Comparison of ENCODE assay signal across 8 cellular contexts in the genomic region with DNA sequence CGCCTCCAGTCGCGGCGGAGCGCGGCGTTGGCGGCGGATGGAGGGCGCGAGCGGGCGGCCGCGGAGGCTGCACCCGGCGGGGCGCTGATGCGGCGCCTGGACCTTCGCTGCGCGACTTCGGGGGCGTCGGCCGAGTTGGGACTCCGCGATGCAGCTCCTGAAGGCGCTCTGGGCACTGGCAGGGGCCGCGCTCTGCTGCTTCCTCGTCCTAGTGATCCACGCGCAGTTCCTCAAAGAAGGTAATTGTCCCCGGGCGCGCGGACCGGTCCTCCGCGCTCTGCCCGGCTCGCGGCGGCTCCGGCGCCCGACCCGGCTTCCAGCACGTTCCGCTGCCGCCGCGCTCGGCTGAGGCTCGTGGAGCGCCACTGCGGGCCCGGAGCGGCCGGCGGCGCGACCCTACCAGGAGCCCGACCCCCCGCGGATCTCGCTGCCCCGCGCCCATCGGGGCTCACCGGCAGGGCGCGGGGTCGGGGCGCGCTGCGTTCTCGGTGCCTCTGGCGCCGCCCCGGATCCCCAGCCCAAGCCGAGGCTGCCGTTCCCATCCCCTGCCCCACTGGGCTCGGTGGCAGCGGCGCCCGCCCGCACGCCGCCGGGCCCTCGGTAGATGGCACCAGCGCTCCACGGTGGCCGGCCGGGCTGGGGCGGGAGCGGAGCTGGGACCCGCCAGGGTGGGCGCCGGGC.
DNase-seq lines count a peak whose midpoint lies in the region; ATAC-seq and TF ChIP-seq lines count a peak whose summit lies in the region.

No MANE protein-coding gene starts in this region.

- BruUV-seq in MCF 10A (replicated peaks; lab: Mats Ljungman, UMichigan): no TSS peak

- H3K36me3 Mint-ChIP-seq in MCF 10A (ENCODE audit: insufficient read depth, unreplicated experiment): no peaks in the 10 kb centered on the region

- peak in 1 of 2 donors; percentile 45 for ATAC-seq in right cardiac atrium
- peak; percentile 36 for ATAC-seq in sciatic nerve

- DNase-seq in GM03348 (ENCODE audit: low spot score): peak; percentile 86
- peak; percentile 61 for DNase-seq in RPMI8226
- peak; percentile 8 to 42 (median 31) for DNase-seq in right cardiac atrium
- no peak for DNase-seq in sciatic nerve (ENCODE audit: low spot score)
- no peak for DNase-seq in activated CD4-positive, CD25-positive, alpha-beta regulatory T cell (lab: John Stamatoyannopoulos, UW)
- DNase-seq in GDM1 (lab: John Stamatoyannopoulos, UW): no peak
- DNase-seq in stimulated activated CD4-positive, alpha-beta T cell treated with anti-CD3 and anti-CD28 coated beads, Interleukin-4, amount 100 ng/mL, for 1 hour: no peak
- no peak for DNase-seq in MCF 10A (ENCODE audit: unreplicated experiment)

- no peaks in the 10 kb centered on the region for H3K4me1 Mint-ChIP-seq in MCF 10A (ENCODE audit: insufficient read depth, unreplicated experiment)

- TF ChIP-seq CTCF in MCF 10A (IDR thresholded peaks at IDR 0.05; ENCODE audit: unreplicated experiment): no peak

- H3K4me3 ChIP-seq in right cardiac atrium (ENCODE audit: low read length): peak overlapping the region; percentile 49

- peaks cover 14% of the 10 kb centered on the region for H3K9me3 Mint-ChIP-seq in MCF 10A (ENCODE audit: unreplicated experiment)

- CTCF ChIA-PET in MCF 10A (lab: Yijun Ruan, JAX): no interaction called here

- under 1% methylated on average over 103 of the region's 103 CpGs for WGBS in right cardiac atrium

- H3K4me1 ChIP-seq in right cardiac atrium (ENCODE audit: control insufficient read depth, insufficient read depth, low read length): no peaks in the 10 kb centered on the region

- no peak overlapping the region for H3K4me3 Mint-ChIP-seq in MCF 10A (ENCODE audit: unreplicated experiment)

- H3K9me3 ChIP-seq in right cardiac atrium (ENCODE audit: control insufficient read depth, low read length): no peaks in the 10 kb centered on the region

- intact Hi-C loops in right cardiac atrium (cut with DNase I) (loop anchor here in 3 of 4 donors (5.0 to 10.0 kb wide), 3 partner anchors 728 to 1058 kb away; no protein-coding TSS in a partner anchor), sciatic nerve (cut with DNase I) (loop anchor here (5.0 kb wide), 1 partner anchor 726 kb away; no protein-coding TSS in a partner anchor), MCF 10A (cut with micrococcal nuclease) (no loop called here)

- POLR2A ChIA-PET in MCF 10A (lab: Yijun Ruan, JAX): no interaction called here

- no peaks in the 10 kb centered on the region for H3K27me3 ChIP-seq in right cardiac atrium (ENCODE audit: control insufficient read depth, insufficient read depth)

- no peaks in the 10 kb centered on the region for H3K27me3 Mint-ChIP-seq in MCF 10A (ENCODE audit: insufficient read depth, unreplicated experiment)

- no peak overlapping the region for H3K27ac ChIP-seq in right cardiac atrium (ENCODE audit: low read length)

- no peak overlapping the region for H3K27ac Mint-ChIP-seq in MCF 10A (ENCODE audit: low read depth, unreplicated experiment)

Comparison
In these comparisons a context has a peak if more than half of its experiments do, and no peak if none do; other contexts are left out.
1. DNase-seq: peak in GM03348 (single experiment), RPMI8226 (single experiment) and right cardiac atrium (3 of 3); none in sciatic nerve (single experiment), activated CD4-positive, CD25-positive, alpha-beta regulatory T cell (0 of 4), GDM1 (single experiment), stimulated activated CD4-positive, alpha-beta T cell treated with anti-CD3 and anti-CD28 coated beads, Interleukin-4, amount 100 ng/mL, for 1 hour (single experiment) and MCF 10A (single experiment).